1 cellular context compared by ENCODE assay signal in the genomic region with DNA sequence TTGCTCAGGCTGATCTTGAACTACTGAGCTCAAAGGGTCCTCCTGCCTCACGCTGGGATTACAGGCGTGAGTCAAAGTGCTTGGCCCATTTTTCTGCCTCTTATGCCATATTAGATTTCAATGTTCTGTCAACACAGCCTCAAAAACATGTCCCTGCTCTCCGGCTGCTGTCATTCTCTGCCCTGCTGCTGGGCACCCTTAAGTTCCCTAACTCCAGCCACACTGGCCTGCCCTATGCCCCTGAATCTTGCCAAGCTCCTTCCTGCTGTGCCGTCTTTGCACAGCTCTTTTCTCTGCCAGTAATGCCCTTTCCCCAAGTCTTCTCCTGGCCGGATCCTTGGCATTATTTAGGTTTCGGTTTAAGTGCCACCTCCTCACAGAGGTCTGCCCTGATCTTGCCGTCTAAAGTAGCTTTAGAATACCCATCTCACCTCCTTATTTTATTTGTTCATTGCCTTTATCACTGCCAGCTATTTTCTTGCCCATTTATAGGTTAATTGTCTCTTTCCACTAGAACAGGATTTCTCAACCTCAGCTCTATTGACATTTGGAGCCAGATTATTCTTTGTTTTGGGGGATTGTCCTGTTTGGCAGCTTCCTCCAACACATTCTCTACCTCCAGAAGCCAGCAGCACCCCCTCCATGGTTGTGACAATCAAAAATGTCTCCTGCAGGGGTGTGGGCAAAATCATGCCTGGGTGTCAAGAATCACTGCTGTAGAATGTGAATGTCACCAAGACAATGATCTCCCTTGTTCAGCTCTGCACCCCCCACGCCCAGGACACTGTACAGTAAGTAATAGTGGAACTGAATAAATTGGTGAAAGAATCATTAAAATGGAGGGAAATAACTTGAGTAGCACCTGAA.
TF ChIP-seq lines count a peak whose summit lies in the region.

No MANE protein-coding gene starts in this region.

TF ChIP-seq in liver, 16 proteins besides CTCF, POLR2A, EP300 and RAD21 (continued from another document):
- TF ChIP-seq, protein P1, sequence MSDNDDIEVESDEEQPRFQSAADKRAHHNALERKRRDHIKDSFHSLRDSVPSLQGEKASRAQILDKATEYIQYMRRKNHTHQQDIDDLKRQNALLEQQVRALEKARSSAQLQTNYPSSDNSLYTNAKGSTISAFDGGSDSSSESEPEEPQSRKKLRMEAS (IDR thresholded peaks at IDR 0.05) = no peak
- peak; percentile 37 for TF ChIP-seq FOXA1 (IDR thresholded peaks at IDR 0.05)
- peak; percentile 51 for TF ChIP-seq YY1 (IDR thresholded peaks at IDR 0.05)
- TF ChIP-seq TAF1 (conservative IDR thresholded peaks at IDR 0.05) = no peak
- peak; percentile 77 for TF ChIP-seq FOXA2 (IDR thresholded peaks at IDR 0.05)
- no peak for TF ChIP-seq GABPA (IDR thresholded peaks at IDR 0.05 in 1 of 2, conservative IDR thresholded peaks at IDR 0.05 in 1 of 2)
- TF ChIP-seq, protein P2, sequence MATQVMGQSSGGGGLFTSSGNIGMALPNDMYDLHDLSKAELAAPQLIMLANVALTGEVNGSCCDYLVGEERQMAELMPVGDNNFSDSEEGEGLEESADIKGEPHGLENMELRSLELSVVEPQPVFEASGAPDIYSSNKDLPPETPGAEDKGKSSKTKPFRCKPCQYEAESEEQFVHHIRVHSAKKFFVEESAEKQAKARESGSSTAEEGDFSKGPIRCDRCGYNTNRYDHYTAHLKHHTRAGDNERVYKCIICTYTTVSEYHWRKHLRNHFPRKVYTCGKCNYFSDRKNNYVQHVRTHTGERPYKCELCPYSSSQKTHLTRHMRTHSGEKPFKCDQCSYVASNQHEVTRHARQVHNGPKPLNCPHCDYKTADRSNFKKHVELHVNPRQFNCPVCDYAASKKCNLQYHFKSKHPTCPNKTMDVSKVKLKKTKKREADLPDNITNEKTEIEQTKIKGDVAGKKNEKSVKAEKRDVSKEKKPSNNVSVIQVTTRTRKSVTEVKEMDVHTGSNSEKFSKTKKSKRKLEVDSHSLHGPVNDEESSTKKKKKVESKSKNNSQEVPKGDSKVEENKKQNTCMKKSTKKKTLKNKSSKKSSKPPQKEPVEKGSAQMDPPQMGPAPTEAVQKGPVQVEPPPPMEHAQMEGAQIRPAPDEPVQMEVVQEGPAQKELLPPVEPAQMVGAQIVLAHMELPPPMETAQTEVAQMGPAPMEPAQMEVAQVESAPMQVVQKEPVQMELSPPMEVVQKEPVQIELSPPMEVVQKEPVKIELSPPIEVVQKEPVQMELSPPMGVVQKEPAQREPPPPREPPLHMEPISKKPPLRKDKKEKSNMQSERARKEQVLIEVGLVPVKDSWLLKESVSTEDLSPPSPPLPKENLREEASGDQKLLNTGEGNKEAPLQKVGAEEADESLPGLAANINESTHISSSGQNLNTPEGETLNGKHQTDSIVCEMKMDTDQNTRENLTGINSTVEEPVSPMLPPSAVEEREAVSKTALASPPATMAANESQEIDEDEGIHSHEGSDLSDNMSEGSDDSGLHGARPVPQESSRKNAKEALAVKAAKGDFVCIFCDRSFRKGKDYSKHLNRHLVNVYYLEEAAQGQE (IDR thresholded peaks at IDR 0.05) = no peak
- TF ChIP-seq RXRA (IDR thresholded peaks at IDR 0.05) = peak in 1 of 2 donors; percentile 58
- TF ChIP-seq, protein P3, sequence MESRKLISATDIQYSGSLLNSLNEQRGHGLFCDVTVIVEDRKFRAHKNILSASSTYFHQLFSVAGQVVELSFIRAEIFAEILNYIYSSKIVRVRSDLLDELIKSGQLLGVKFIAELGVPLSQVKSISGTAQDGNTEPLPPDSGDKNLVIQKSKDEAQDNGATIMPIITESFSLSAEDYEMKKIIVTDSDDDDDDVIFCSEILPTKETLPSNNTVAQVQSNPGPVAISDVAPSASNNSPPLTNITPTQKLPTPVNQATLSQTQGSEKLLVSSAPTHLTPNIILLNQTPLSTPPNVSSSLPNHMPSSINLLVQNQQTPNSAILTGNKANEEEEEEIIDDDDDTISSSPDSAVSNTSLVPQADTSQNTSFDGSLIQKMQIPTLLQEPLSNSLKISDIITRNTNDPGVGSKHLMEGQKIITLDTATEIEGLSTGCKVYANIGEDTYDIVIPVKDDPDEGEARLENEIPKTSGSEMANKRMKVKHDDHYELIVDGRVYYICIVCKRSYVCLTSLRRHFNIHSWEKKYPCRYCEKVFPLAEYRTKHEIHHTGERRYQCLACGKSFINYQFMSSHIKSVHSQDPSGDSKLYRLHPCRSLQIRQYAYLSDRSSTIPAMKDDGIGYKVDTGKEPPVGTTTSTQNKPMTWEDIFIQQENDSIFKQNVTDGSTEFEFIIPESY (IDR thresholded peaks at IDR 0.05) = peak; percentile 36
- no peak for TF ChIP-seq HNF4G (IDR thresholded peaks at IDR 0.05)
- TF ChIP-seq EGR1 (IDR thresholded peaks at IDR 0.05; ENCODE audit: low read depth in 2 of 2) = no peak
- peak; percentile 30 to 34 for TF ChIP-seq HNF4A (conservative IDR thresholded peaks at IDR 0.05)
